Comparison of ENCODE assay signal across 3 cellular contexts in genomic region chr6:108157972-108158441, GRCh38.
TF ChIP-seq lines count a peak whose summit lies in the region.

No MANE protein-coding gene starts in this region.

TF ChIP-seq in A549, 52 proteins besides CTCF, POLR2A, EP300 and RAD21 (continued from another document):
- TF ChIP-seq NFE2L2 (conservative IDR thresholded peaks at IDR 0.05; ENCODE audit: low read length) (no peak), MAFK (IDR thresholded peaks at IDR 0.05; ENCODE audit: partially characterized antibody) (no peak), KDM1A (IDR thresholded peaks at IDR 0.05; ENCODE audit: low read depth) (no peak), HOXB5 (CRISPR knock-in tag; IDR thresholded peaks at IDR 0.05) (no peak), ZSCAN20 (CRISPR knock-in tag; IDR thresholded peaks at IDR 0.05) (no peak), EHMT2 (IDR thresholded peaks at IDR 0.05; ENCODE audit: low read depth) (no peak)
- TF ChIP-seq, protein P1, sequence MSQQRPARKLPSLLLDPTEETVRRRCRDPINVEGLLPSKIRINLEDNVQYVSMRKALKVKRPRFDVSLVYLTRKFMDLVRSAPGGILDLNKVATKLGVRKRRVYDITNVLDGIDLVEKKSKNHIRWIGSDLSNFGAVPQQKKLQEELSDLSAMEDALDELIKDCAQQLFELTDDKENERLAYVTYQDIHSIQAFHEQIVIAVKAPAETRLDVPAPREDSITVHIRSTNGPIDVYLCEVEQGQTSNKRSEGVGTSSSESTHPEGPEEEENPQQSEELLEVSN (IDR thresholded peaks at IDR 0.05; ENCODE audit: borderline replicate concordance, low read depth), result no peak

TF ChIP-seq in K562, 482 proteins besides CTCF, POLR2A, EP300 and RAD21 (continued from another document and continues in another):
- TF ChIP-seq HIVEP1 (CRISPR knock-in tag; IDR thresholded peaks at IDR 0.05) (no peak), MTA1 (IDR thresholded peaks at IDR 0.05; ENCODE audit: borderline replicate concordance) (no peak), FOXP4 (CRISPR knock-in tag; IDR thresholded peaks at IDR 0.05; ENCODE audit: borderline replicate concordance) (no peak), ZNF23 (CRISPR knock-in tag; IDR thresholded peaks at IDR 0.05) (no peak), POLR2AphosphoS2 (IDR thresholded peaks at IDR 0.05; ENCODE audit: low read length) (no peak), SAFB (IDR thresholded peaks at IDR 0.05; ENCODE audit: borderline replicate concordance, low read depth, low read length) (no peak), ZNF133 (CRISPR knock-in tag; IDR thresholded peaks at IDR 0.05) (no peak), ARID2 (IDR thresholded peaks at IDR 0.05) (no peak), RBM25 (IDR thresholded peaks at IDR 0.05; ENCODE audit: low read depth, low read length, severe bottlenecking) (peak; percentile 64), ZNF445 (CRISPR knock-in tag; IDR thresholded peaks at IDR 0.05; ENCODE audit: low read depth) (no peak)
- TF ChIP-seq, protein P2, sequence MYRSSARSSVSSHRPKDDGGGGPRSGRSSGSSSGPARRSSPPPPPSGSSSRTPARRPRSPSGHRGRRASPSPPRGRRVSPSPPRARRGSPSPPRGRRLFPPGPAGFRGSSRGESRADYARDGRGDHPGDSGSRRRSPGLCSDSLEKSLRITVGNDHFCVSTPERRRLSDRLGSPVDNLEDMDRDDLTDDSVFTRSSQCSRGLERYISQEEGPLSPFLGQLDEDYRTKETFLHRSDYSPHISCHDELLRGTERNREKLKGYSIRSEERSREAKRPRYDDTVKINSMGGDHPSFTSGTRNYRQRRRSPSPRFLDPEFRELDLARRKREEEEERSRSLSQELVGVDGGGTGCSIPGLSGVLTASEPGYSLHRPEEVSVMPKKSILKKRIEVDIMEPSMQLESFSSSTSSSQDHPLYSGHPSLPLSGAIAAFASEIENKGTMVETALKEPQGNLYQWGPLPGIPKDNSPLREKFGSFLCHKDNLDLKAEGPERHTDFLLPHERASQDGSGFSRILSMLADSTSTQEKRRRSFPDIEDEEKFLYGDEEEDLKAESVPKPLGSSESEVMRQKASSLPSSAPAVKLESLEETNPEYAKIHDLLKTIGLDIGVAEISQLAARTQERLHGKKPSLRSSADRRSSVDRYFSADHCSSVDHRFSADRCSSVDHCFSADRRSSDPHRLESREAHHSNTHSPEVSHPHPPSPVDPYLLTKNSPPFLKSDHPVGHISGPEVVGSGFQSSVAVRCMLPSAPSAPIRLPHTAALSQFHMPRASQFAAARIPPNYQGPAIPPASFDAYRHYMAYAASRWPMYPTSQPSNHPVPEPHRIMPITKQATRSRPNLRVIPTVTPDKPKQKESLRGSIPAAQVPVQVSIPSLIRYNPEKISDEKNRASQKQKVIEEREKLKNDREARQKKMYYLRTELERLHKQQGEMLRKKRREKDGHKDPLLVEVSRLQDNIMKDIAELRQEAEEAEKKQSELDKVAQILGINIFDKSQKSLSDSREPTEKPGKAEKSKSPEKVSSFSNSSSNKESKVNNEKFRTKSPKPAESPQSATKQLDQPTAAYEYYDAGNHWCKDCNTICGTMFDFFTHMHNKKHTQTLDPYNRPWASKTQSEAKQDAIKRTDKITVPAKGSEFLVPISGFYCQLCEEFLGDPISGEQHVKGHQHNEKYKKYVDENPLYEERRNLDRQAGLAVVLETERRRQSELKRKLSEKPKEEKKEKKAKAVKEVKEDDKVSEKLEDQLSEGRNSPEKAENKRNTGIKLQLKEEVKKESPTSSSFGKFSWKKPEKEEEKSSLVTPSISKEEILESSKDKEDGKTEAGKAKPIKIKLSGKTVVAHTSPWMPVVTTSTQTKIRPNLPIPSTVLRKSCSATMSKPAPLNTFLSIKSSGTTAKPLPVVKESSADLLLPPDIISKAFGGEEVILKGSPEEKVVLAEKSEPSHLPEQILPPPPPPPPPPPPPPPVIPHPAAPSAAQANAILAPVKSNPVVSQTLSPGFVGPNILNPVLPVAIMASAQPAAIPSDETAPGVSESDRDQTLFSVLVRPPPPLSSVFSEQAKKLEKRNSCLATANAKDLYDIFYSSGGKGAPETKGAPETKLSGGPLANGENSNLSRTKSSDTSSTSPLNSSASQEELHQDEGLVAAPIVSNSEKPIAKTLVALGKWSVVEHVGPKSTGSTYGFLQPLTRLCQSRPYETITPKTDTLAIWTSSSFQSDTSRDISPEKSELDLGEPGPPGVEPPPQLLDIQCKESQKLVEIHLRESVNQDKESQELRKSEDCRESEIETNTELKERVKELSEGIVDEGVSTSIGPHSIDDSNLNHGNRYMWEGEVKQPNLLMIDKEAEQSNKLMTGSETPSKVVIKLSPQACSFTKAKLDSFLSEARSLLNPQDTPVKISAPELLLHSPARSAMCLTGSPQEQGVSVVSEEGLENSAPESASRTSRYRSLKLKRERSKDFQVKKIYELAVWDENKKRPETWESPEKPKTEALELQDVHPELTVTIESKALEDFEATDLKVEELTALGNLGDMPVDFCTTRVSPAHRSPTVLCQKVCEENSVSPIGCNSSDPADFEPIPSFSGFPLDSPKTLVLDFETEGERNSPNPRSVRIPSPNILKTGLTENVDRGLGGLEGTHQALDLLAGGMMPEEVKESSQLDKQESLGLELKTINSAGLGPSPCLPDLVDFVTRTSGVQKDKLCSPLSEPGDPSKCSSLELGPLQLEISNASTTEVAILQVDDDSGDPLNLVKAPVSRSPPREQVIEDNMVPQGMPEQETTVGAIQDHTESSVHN (IDR thresholded peaks at IDR 0.05; ENCODE audit: borderline replicate concordance in 1 of 2, low read depth in 1 of 2), result no peak

TF ChIP-seq in HEK293T, 16 proteins besides CTCF, POLR2A, EP300 and RAD21 (continued from another document):
- TF ChIP-seq LEF1 (IDR thresholded peaks at IDR 0.05; ENCODE audit: borderline replicate concordance), result no peak
- no peak for TF ChIP-seq FOXK2 (IDR thresholded peaks at IDR 0.05)
- no peak for TF ChIP-seq BHLHE40 (IDR thresholded peaks at IDR 0.05; ENCODE audit: borderline replicate concordance)
- TF ChIP-seq NFRKB (IDR thresholded peaks at IDR 0.05), result no peak
- TF ChIP-seq ARNT (IDR thresholded peaks at IDR 0.05), result no peak
- TF ChIP-seq PKNOX1 (IDR thresholded peaks at IDR 0.05), result no peak
- no peak for TF ChIP-seq ELF4 (IDR thresholded peaks at IDR 0.05)
TF ChIP-seq in HEK293T: peak in this region for 0.
